Comparison of ENCODE assay signal across 8 cellular contexts in genomic region chr18:25230658-25231326, GRCh38.
DNase-seq lines count a peak whose midpoint lies in the region; ATAC-seq and TF ChIP-seq lines count a peak whose summit lies in the region.

No MANE protein-coding gene starts in this region.

- 17 to 29% (median 20%) methylated on average over 10 of the region's 10 CpGs for WGBS in psoas muscle, 3 donors

- DNase-seq in GM04504 (ENCODE audit: low read depth) (peak; percentile 76), RPMI8226 (peak; percentile 59), foreskin melanocyte (peak; percentile 91), psoas muscle (peak; percentile 76 to 81), natural killer cell (no peak), activated gamma-delta T cell treated with Interleukin-2 at 50 U/mL for 16 hours (no peak)

- peaks cover 4 to 11% of the 10 kb centered on the region in 2 donors for H3K36me3 ChIP-seq in psoas muscle (ENCODE audit: insufficient read depth in 1 of 2, low read depth in 1 of 2)

- H3K27me3 Mint-ChIP-seq in natural killer cell (ENCODE audit: low read depth in 2 of 2), result peaks cover 0 to 7% of the 10 kb centered on the region in 2 donors

- peak overlapping the region; percentile 72 for H3K27ac ChIP-seq in psoas muscle

- ATAC-seq in psoas muscle (peak; percentile 81 to 95 (median 90)), natural killer cell (no peak), HG02840 (IDR thresholded peaks at IDR 0.05; ENCODE audit: low FRiP score, unreplicated experiment) (no peak), GM18502 (IDR thresholded peaks at IDR 0.05; ENCODE audit: poor library complexity, unreplicated experiment) (no peak)

- H3K9me3 ChIP-seq in psoas muscle, result no peaks in the 10 kb centered on the region

- H3K4me3 Mint-ChIP-seq in natural killer cell, result no peak overlapping the region

- no peaks in the 10 kb centered on the region for H3K9me3 Mint-ChIP-seq in natural killer cell

- peak overlapping the region; percentile 41 for H3K4me3 ChIP-seq in psoas muscle

- intact Hi-C loops in psoas muscle (cut with DNase I) (loop anchor here (5.0 to 10.0 kb wide), 3 partner anchors 122 to 246 kb away; partner anchors contain the start of gene ZNF521 (in 1 of the 2)), natural killer cell (cut with micrococcal nuclease) (no loop called here)

- peaks cover 24% of the 10 kb centered on the region for H3K4me1 ChIP-seq in psoas muscle

- TF ChIP-seq CTCF in psoas muscle (IDR thresholded peaks at IDR 0.05) (no peak), natural killer cell (IDR thresholded peaks at IDR 0.05) (no peak)

- peaks cover 4 to 6% of the 10 kb centered on the region in 2 donors for H3K4me1 Mint-ChIP-seq in natural killer cell

- H3K27ac Mint-ChIP-seq in natural killer cell, result no peak overlapping the region

- no peaks in the 10 kb centered on the region for H3K27me3 ChIP-seq in psoas muscle (ENCODE audit: insufficient read depth in 3 of 3, low read length in 2 of 3)

- H3K36me3 Mint-ChIP-seq in natural killer cell, result no peaks in the 10 kb centered on the region

Comparison
In these comparisons a context has a peak if more than half of its experiments do, and no peak if none do; other contexts are left out.
1. DNase-seq: peak in GM04504 (single experiment), RPMI8226 (single experiment), foreskin melanocyte (single experiment) and psoas muscle (2 of 2); none in natural killer cell (single experiment) and activated gamma-delta T cell treated with Interleukin-2 at 50 U/mL for 16 hours (single experiment).
2. ATAC-seq: peak in psoas muscle (4 of 4); none in natural killer cell (0 of 3), HG02840 (single experiment) and GM18502 (single experiment).